Comparison of ENCODE assay signal across 1 cellular context in genomic region chr2:20214566-20215182, GRCh38.
TF ChIP-seq lines count a peak whose summit lies in the region.

No MANE protein-coding gene starts in this region.

TF ChIP-seq in liver, 16 proteins besides CTCF, POLR2A, EP300 and RAD21 (continued from another document):
- no peak for TF ChIP-seq REST (IDR thresholded peaks at IDR 0.05)
- no peak for TF ChIP-seq HNF4A (conservative IDR thresholded peaks at IDR 0.05)
- no peak for TF ChIP-seq EGR1 (IDR thresholded peaks at IDR 0.05; ENCODE audit: low read depth in 2 of 2)
- no peak for TF ChIP-seq RXRA (IDR thresholded peaks at IDR 0.05)
- TF ChIP-seq FOXA1 (IDR thresholded peaks at IDR 0.05): no peak
- TF ChIP-seq YY1 (IDR thresholded peaks at IDR 0.05): no peak
- no peak for TF ChIP-seq ZBTB33 (IDR thresholded peaks at IDR 0.05)
- TF ChIP-seq NR2F2 (IDR thresholded peaks at IDR 0.05): no peak
- no peak for TF ChIP-seq JUND (IDR thresholded peaks at IDR 0.05)
